ENCODE assay signal across 10 cellular contexts in the genomic region with DNA sequence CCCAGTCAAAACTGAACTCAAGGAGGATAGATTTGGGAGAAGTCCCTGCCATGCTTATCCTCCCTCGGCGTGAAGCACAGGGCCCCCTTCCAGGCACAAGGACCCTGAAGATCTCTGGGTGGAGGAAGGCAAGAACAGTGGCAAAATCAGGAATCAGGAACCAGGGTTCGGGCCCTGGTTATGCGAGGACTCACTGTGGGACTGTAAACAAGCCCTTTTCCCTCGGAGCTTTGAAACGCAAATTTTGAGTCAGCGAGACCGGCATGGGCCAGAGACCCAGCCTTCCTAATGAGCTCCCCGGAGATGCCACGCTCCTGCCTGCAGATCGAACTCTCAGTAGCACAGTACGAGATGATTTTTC.
DNase-seq lines count a peak whose midpoint lies in the region; ATAC-seq, FAIRE-seq and TF ChIP-seq lines count a peak whose summit lies in the region.
"Had no signal": no experiment of that assay in that cellular context is flagged by ENCODE, and none has a peak within 500 bp of the region (broad histone marks: within the 10 kb centered on the region; RNA-seq: fewer than 3 reads in every experiment).

No MANE protein-coding gene starts in this region.

- peaks cover 4% of the 10 kb centered on the region for H3K27me3 Mint-ChIP-seq in astrocyte (ENCODE audit: low read depth, unreplicated experiment)

- H3K4me3 ChIP-seq in heart right ventricle = peak overlapping the region in 4 of 10 donors; percentile 45 to 51 (median 48)
- no peak overlapping the region for H3K4me3 ChIP-seq in astrocyte (ENCODE audit: insufficient read depth, low read depth, low read length)
- H3K4me3 ChIP-seq in muscle layer of duodenum (ENCODE audit: low read depth in 1 of 2, low read length in 2 of 2) = peak overlapping the region; percentile 21 to 62
- peak overlapping the region in 2 of 4 donors; percentile 38 to 53 for H3K4me3 ChIP-seq in upper lobe of left lung

- DNase-seq in heart right ventricle = no peak
- no peak for DNase-seq in left cardiac atrium
- no peak for DNase-seq in astrocyte (ENCODE audit: low read depth)
- no peak for DNase-seq in upper lobe of left lung
- no peak for DNase-seq in middle frontal gyrus (ENCODE audit: extremely low spot score, low spot score)
- no peak for DNase-seq in COR-L47 (lab: John Stamatoyannopoulos, UW)
- DNase-seq: NCI-H1048 had no signal

- H3K4me3 Mint-ChIP-seq in astrocyte (ENCODE audit: unreplicated experiment) = no peak overlapping the region

- no peak for TF ChIP-seq CTCF in heart right ventricle (IDR thresholded peaks at IDR 0.05)
- no peak for TF ChIP-seq CTCF in astrocyte (IDR thresholded peaks at IDR 0.05; ENCODE audit: insufficient read depth, low read depth, low read length)
- TF ChIP-seq CTCF in upper lobe of left lung (IDR thresholded peaks at IDR 0.05) = no peak

- TF ChIP-seq EP300 in upper lobe of left lung (IDR thresholded peaks at IDR 0.05) = no peak

- H4K20me1 ChIP-seq in astrocyte (ENCODE audit: insufficient read depth, low read length) = no peaks in the 10 kb centered on the region

- no peak for TF ChIP-seq POLR2A in upper lobe of left lung (IDR thresholded peaks at IDR 0.05)

- peaks cover 36% of the 10 kb centered on the region for H3K4me1 Mint-ChIP-seq in astrocyte (ENCODE audit: low read depth, unreplicated experiment)

- H3K36me3 ChIP-seq in heart right ventricle (no peaks in the 10 kb centered on the region), astrocyte (ENCODE audit: insufficient read depth, low read length) (no peaks in the 10 kb centered on the region), muscle layer of duodenum (ENCODE audit: control insufficient read depth in 1 of 2, insufficient read depth in 2 of 2, low read length in 2 of 2) (no peaks in the 10 kb centered on the region), upper lobe of left lung (no peaks in the 10 kb centered on the region)

- H3K4me2 ChIP-seq in astrocyte (ENCODE audit: low read length) = peak overlapping the region; percentile 74

- FAIRE-seq in astrocyte (lab: Jason Lieb, UNC) = no peak

- H3K27me3 ChIP-seq in heart right ventricle (no peaks in the 10 kb centered on the region), astrocyte (ENCODE audit: insufficient read depth, low read length) (no peaks in the 10 kb centered on the region), muscle layer of duodenum (ENCODE audit: low read depth, low read length) (no peaks in the 10 kb centered on the region), upper lobe of left lung (no peaks in the 10 kb centered on the region)

- H3K27ac ChIP-seq in heart right ventricle (peak overlapping the region; percentile 26 to 94 (median 84)), astrocyte (ENCODE audit: low read depth, low read length) (no peak overlapping the region), muscle layer of duodenum (ENCODE audit: low read length) (no peak overlapping the region), upper lobe of left lung (peak overlapping the region; percentile 65 to 81 (median 76))

- intact Hi-C loops in heart right ventricle (cut with DNase I) (loop anchor here in 9 of 10 donors (2.0 to 5.0 kb wide), 6 partner anchors 80 to 145 kb away; a partner anchor contains a TSS), left cardiac atrium (cut with DNase I) (loop anchor here (5.0 to 10.0 kb wide), 3 partner anchors 78 to 145 kb away; no protein-coding TSS in a partner anchor)

- H3K36me3 Mint-ChIP-seq in astrocyte (ENCODE audit: low read depth, unreplicated experiment) = no peaks in the 10 kb centered on the region

- ATAC-seq in heart right ventricle = no peak
- ATAC-seq in left cardiac atrium = no peak
- ATAC-seq in upper lobe of left lung (ENCODE audit: low FRiP score in 2 of 2) = no peak
- no peak for ATAC-seq in HG02981 (IDR thresholded peaks at IDR 0.05; ENCODE audit: unreplicated experiment)

- 88 to 90% methylated on average over 12 of the region's 12 CpGs for WGBS in heart right ventricle, 2 donors
- 85 to 89% methylated on average over 11 to 12 of the region's 12 CpGs for WGBS in upper lobe of left lung, 2 donors

- H3K4me1 ChIP-seq in heart right ventricle (peaks cover 30 to 82% (median 65%) of the 10 kb centered on the region in 9 donors), astrocyte (ENCODE audit: insufficient read depth, low read length) (peaks cover 56% of the 10 kb centered on the region), muscle layer of duodenum (ENCODE audit: control insufficient read depth in 1 of 2, insufficient read depth in 2 of 2, low read length in 2 of 2) (peaks cover 4 to 24% of the 10 kb centered on the region in 2 donors), upper lobe of left lung (peaks cover 40 to 58% (median 45%) of the 10 kb centered on the region in 4 donors)

- no peaks in the 10 kb centered on the region for H3K79me2 ChIP-seq in astrocyte (ENCODE audit: insufficient read depth, low read length)

- H3K9ac ChIP-seq in astrocyte (ENCODE audit: low read length) = no peak overlapping the region

- H3K27ac Mint-ChIP-seq in astrocyte (ENCODE audit: unreplicated experiment) = no peak overlapping the region
- H3K27ac Mint-ChIP-seq: progenitor cell of endocrine pancreas had no signal

- no peak overlapping the region for H2AFZ ChIP-seq in astrocyte (ENCODE audit: low read depth, low read length)

- H3K9me3 ChIP-seq in heart right ventricle = no peaks in the 10 kb centered on the region
- no peaks in the 10 kb centered on the region for H3K9me3 ChIP-seq in astrocyte (ENCODE audit: insufficient read depth, low read depth, low read length)
- H3K9me3 ChIP-seq in muscle layer of duodenum (ENCODE audit: control insufficient read depth in 1 of 2, low read length in 2 of 2) = no peaks in the 10 kb centered on the region
- no peaks in the 10 kb centered on the region for H3K9me3 ChIP-seq in upper lobe of left lung

- no peaks in the 10 kb centered on the region for H3K9me3 Mint-ChIP-seq in astrocyte (ENCODE audit: unreplicated experiment)

Comparison
In these comparisons a context has a peak if more than half of its experiments do, and no peak if none do; other contexts are left out.
1. H3K27ac ChIP-seq: peak in heart right ventricle (10 of 10) and upper lobe of left lung (4 of 4); none in astrocyte (single experiment) and muscle layer of duodenum (single experiment).